25 cellular contexts compared by ENCODE assay signal in genomic region chr7:37558320-37558719, GRCh38.
A peak's percentile ranks its signal among the peaks of the same experiment; 100 is the strongest.
DNase-seq lines count a peak whose midpoint lies in the region; ATAC-seq, FAIRE-seq and TF ChIP-seq lines count a peak whose summit lies in the region.
"Had no signal": no experiment of that assay in that cellular context is flagged by ENCODE, and none has a peak within 500 bp of the region (broad histone marks: within the 10 kb centered on the region; RNA-seq: fewer than 3 reads in every experiment).

No MANE protein-coding gene starts in this region.

- peak; percentile 12 for TF ChIP-seq CTCF in bronchial epithelial cell (IDR thresholded peaks at IDR 0.05; ENCODE audit: insufficient read depth, low read length, severe bottlenecking)
- no peak for TF ChIP-seq CTCF in thyroid gland (IDR thresholded peaks at IDR 0.05)
- TF ChIP-seq CTCF in lower lobe of right lung (IDR thresholded peaks at IDR 0.05), result no peak

- H3K4me1 ChIP-seq in thyroid gland, result peaks cover 19 to 23% of the 10 kb centered on the region in 2 donors
- H3K4me1 ChIP-seq in lower lobe of right lung, result no peaks in the 10 kb centered on the region

- H3K27ac ChIP-seq in thyroid gland (peak overlapping the region; percentile 26 to 77 (median 67)), lower lobe of right lung (no peak overlapping the region), caudate nucleus (ENCODE audit: low read depth, low read length) (no peak overlapping the region)
- H3K27ac ChIP-seq: HL-60 had no signal

- TF ChIP-seq POLR2A in thyroid gland (IDR thresholded peaks at IDR 0.05), result no peak

- DNase-seq in DMS 273 (lab: John Stamatoyannopoulos, UW; ENCODE audit: unreplicated experiment), result peak; percentile 24
- no peak for DNase-seq in DMS 273 treated with DMSO at 0.1 percent for 48 hours (lab: John Stamatoyannopoulos, UW)
- DNase-seq in NCI-H82 (lab: John Stamatoyannopoulos, UW), result peak; percentile 59
- no peak for DNase-seq in bronchial epithelial cell (ENCODE audit: low read depth)
- no peak for DNase-seq in thyroid gland
- no peak for DNase-seq in lower lobe of right lung
- DNase-seq in caudate nucleus (lab: John Stamatoyannopoulos, UW), result no peak
- DNase-seq: 8988T; CD4-positive, CD25-positive, alpha-beta regulatory T cell; COR-L47; DMS153; GF-D8; HFFc6; MG63; NCI-H1092; NCI-H146; NCI-H2081 treated with DMSO at 0.1 percent for 48 hours; PC-3; RPMI8226; SIG-M5 had no signal

- H3K4me3 ChIP-seq in bronchial epithelial cell (ENCODE audit: low read depth, low read length) (no peak overlapping the region), thyroid gland (replicated peaks in 1 of 3) (no peak overlapping the region), lower lobe of right lung (no peak overlapping the region)
- H3K4me3 ChIP-seq: MG63 had no signal

- H3K27me3 ChIP-seq in bronchial epithelial cell (ENCODE audit: control insufficient read depth, insufficient read depth, low read length), result peaks cover 3% of the 10 kb centered on the region
- H3K27me3 ChIP-seq in thyroid gland, result no peaks in the 10 kb centered on the region
- no peaks in the 10 kb centered on the region for H3K27me3 ChIP-seq in lower lobe of right lung (ENCODE audit: low read depth)
- H3K27me3 ChIP-seq: MG63 had no signal

- FAIRE-seq in bronchial epithelial cell (lab: Jason Lieb, UNC), result no peak
- FAIRE-seq: GM12891, H54 had no signal

- H3K9me3 ChIP-seq in thyroid gland (no peaks in the 10 kb centered on the region), lower lobe of right lung (no peaks in the 10 kb centered on the region)
- H3K9me3 ChIP-seq: MG63 had no signal

- intact Hi-C loops in thyroid gland (cut with DNase I), result no loop called here
- intact Hi-C loops in lower lobe of right lung (cut with DNase I), result no loop called here

- ATAC-seq in HG02981 (IDR thresholded peaks at IDR 0.05; ENCODE audit: unreplicated experiment), result no peak
- ATAC-seq in lower lobe of right lung, result no peak
- ATAC-seq: PC-3, SK-N-SH treated with all-trans-retinoic acid at 6 μM for 48 hours had no signal

- H3K36me3 ChIP-seq in bronchial epithelial cell (ENCODE audit: control insufficient read depth, insufficient read depth, low read length), result no peaks in the 10 kb centered on the region
- H3K36me3 ChIP-seq in thyroid gland, result no peaks in the 10 kb centered on the region
- H3K36me3 ChIP-seq in lower lobe of right lung, result no peaks in the 10 kb centered on the region
- H3K36me3 ChIP-seq: MG63 had no signal

Comparison
In these comparisons a context has a peak if more than half of its experiments do, and no peak if none do; other contexts are left out.
1. DNase-seq: peak in DMS 273 (single experiment) and NCI-H82 (single experiment); none in DMS 273 treated with DMSO at 0.1 percent for 48 hours (single experiment), bronchial epithelial cell (single experiment), thyroid gland (0 of 2), lower lobe of right lung (single experiment) and caudate nucleus (0 of 61).
2. H3K27ac ChIP-seq: peak in thyroid gland (3 of 3); none in lower lobe of right lung (single experiment) and caudate nucleus (single experiment).